In genomic region chr2:223267160-223267951, GRCh38 we compare ENCODE assay signal across 16 cellular contexts.
DNase-seq lines count a peak whose midpoint lies in the region; ATAC-seq and TF ChIP-seq lines count a peak whose summit lies in the region.
"Had no signal": no experiment of that assay in that cellular context is flagged by ENCODE, and none has a peak within 500 bp of the region (broad histone marks: within the 10 kb centered on the region; RNA-seq: fewer than 3 reads in every experiment).

No MANE protein-coding gene starts in this region.

- no peaks in the 10 kb centered on the region for H3K27me3 ChIP-seq in neural cell (ENCODE audit: insufficient read depth, low read depth, low read length)
- H3K27me3 ChIP-seq in testis, result no peaks in the 10 kb centered on the region

- WGBS in testis, 2 donors, result 80 to 89% methylated on average over 6 of the region's 6 CpGs

- TF ChIP-seq CTCF in neural cell (IDR thresholded peaks at IDR 0.05; ENCODE audit: poor library complexity, severe bottlenecking), result no peak
- no peak for TF ChIP-seq CTCF in testis (IDR thresholded peaks at IDR 0.05)

- DNase-seq in NCI-H2227 (lab: John Stamatoyannopoulos, UW; ENCODE audit: unreplicated experiment) (peak; percentile 60), NCI-H2227 treated with DMSO at 0.1 percent for 48 hours (lab: John Stamatoyannopoulos, UW) (peak; percentile 72), testis (no peak), left cardiac atrium (no peak)
- DNase-seq: C1 segment of cervical spinal cord; Calu3; CD4-positive, alpha-beta memory T cell; COR-L47; DMS53; DMS79 treated with DMSO at 0.1 percent for 48 hours; GF-D8; GOT3; HCEC 1CT had no signal

- H3K9me3 ChIP-seq in neural cell (ENCODE audit: low read length) (no peaks in the 10 kb centered on the region), testis (no peaks in the 10 kb centered on the region)

- no peak overlapping the region for H3K4me2 ChIP-seq in neural cell (ENCODE audit: low read length)

- no peak for TF ChIP-seq POLR2A in testis (IDR thresholded peaks at IDR 0.05)

- no peak overlapping the region for H3K9ac ChIP-seq in neural cell (ENCODE audit: low read length)

- no peaks in the 10 kb centered on the region for H3K4me1 ChIP-seq in testis

- H4K20me1 ChIP-seq in neural cell (ENCODE audit: insufficient read depth), result no peaks in the 10 kb centered on the region

- H3K4me3 ChIP-seq in neural cell (ENCODE audit: low read length) (no peak overlapping the region), testis (no peak overlapping the region)

- H3K36me3 ChIP-seq in neural cell (ENCODE audit: insufficient read depth, low read length), result no peaks in the 10 kb centered on the region
- H3K36me3 ChIP-seq in testis (ENCODE audit: low read depth, missing control alignments), result no peaks in the 10 kb centered on the region

- H3K27ac ChIP-seq in neural cell (ENCODE audit: low read length), result no peak overlapping the region
- H3K27ac ChIP-seq in testis, result no peak overlapping the region

- no peaks in the 10 kb centered on the region for H3K9me2 ChIP-seq in neural cell (ENCODE audit: insufficient read depth, low read length)

- TF ChIP-seq EP300 in neural cell (conservative IDR thresholded peaks at IDR 0.05; ENCODE audit: poor library complexity, severe bottlenecking), result no peak

- no peaks in the 10 kb centered on the region for H3F3A ChIP-seq in neural cell (ENCODE audit: insufficient read depth, low read length, poor library complexity, severe bottlenecking)

- ATAC-seq in SK-N-SH treated with all-trans-retinoic acid at 6 μM for 48 hours (no peak), GM19467 (IDR thresholded peaks at IDR 0.05; ENCODE audit: unreplicated experiment) (no peak), left cardiac atrium (no peak)

- intact Hi-C loops in testis (cut with DNase I; ENCODE audit: low total_unique reads) (no loop called here), left cardiac atrium (cut with DNase I) (no loop called here)

- H2AFZ ChIP-seq in neural cell (ENCODE audit: low read depth, low read length), result no peak overlapping the region

- H3K79me2 ChIP-seq in neural cell (replicated peaks; ENCODE audit: insufficient read depth, low read length), result no peaks in the 10 kb centered on the region

- no peak for TF ChIP-seq RAD21 in neural cell (conservative IDR thresholded peaks at IDR 0.05)

TF ChIP-seq in SK-N-SH treated with all-trans-retinoic acid at 6 μM for 48 hours, 23 proteins besides CTCF, POLR2A, EP300 and RAD21:
- TF ChIP-seq PATZ1 (CRISPR knock-in tag; IDR thresholded peaks at IDR 0.05; ENCODE audit: borderline replicate concordance) (no peak), TCF4 (CRISPR knock-in tag; IDR thresholded peaks at IDR 0.05; ENCODE audit: borderline replicate concordance) (no peak), ISL1 (CRISPR knock-in tag; IDR thresholded peaks at IDR 0.05) (peak; percentile 64)
TF ChIP-seq in SK-N-SH treated with all-trans-retinoic acid at 6 μM for 48 hours: peak in this region for 1.

TF ChIP-seq in neural cell, 6 proteins besides CTCF, POLR2A, EP300 and RAD21:
- TF ChIP-seq POLR2AphosphoS5 (IDR thresholded peaks at IDR 0.05), result peak; percentile 86
- TF ChIP-seq MXI1 (conservative IDR thresholded peaks at IDR 0.05; ENCODE audit: poor library complexity, severe bottlenecking), result no peak
- no peak for TF ChIP-seq TAF1 (IDR thresholded peaks at IDR 0.05; ENCODE audit: low read depth)
- TF ChIP-seq EZH2 (IDR thresholded peaks at IDR 0.05; ENCODE audit: borderline replicate concordance, insufficient read depth, low read length, poor library complexity, severe bottlenecking), result no peak
- TF ChIP-seq, protein P1, sequence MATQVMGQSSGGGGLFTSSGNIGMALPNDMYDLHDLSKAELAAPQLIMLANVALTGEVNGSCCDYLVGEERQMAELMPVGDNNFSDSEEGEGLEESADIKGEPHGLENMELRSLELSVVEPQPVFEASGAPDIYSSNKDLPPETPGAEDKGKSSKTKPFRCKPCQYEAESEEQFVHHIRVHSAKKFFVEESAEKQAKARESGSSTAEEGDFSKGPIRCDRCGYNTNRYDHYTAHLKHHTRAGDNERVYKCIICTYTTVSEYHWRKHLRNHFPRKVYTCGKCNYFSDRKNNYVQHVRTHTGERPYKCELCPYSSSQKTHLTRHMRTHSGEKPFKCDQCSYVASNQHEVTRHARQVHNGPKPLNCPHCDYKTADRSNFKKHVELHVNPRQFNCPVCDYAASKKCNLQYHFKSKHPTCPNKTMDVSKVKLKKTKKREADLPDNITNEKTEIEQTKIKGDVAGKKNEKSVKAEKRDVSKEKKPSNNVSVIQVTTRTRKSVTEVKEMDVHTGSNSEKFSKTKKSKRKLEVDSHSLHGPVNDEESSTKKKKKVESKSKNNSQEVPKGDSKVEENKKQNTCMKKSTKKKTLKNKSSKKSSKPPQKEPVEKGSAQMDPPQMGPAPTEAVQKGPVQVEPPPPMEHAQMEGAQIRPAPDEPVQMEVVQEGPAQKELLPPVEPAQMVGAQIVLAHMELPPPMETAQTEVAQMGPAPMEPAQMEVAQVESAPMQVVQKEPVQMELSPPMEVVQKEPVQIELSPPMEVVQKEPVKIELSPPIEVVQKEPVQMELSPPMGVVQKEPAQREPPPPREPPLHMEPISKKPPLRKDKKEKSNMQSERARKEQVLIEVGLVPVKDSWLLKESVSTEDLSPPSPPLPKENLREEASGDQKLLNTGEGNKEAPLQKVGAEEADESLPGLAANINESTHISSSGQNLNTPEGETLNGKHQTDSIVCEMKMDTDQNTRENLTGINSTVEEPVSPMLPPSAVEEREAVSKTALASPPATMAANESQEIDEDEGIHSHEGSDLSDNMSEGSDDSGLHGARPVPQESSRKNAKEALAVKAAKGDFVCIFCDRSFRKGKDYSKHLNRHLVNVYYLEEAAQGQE (IDR thresholded peaks at IDR 0.05; ENCODE audit: borderline replicate concordance), result peak; percentile 75
- TF ChIP-seq SMC3 (conservative IDR thresholded peaks at IDR 0.05; ENCODE audit: poor library complexity), result no peak

Comparison
In these comparisons a context has a peak if more than half of its experiments do, and no peak if none do; other contexts are left out.
1. DNase-seq: peak in NCI-H2227 (single experiment) and NCI-H2227 treated with DMSO at 0.1 percent for 48 hours (single experiment); none in testis (single experiment) and left cardiac atrium (single experiment).